8 cellular contexts compared by ENCODE assay signal in genomic region chr1:28091043-28091781, GRCh38. TPM values are rescaled to one million over a fixed set of nuclear protein-coding genes. Genes with fewer than 3 reads are reported as not detected.
DNase-seq lines count a peak whose midpoint lies in the region; ATAC-seq and TF ChIP-seq lines count a peak whose summit lies in the region.

No MANE protein-coding gene starts in this region.

- CTCF ChIA-PET in RWPE1 (lab: Yijun Ruan, JAX): interaction anchor here (0.6 to 2.8 kb wide), 9 partner anchors 14 to 234 kb away, joined by 3 to 31 read pairs (median 4); no protein-coding TSS in a partner anchor

- H3K36me3 Mint-ChIP-seq in activated T-helper 1 cell treated with anti-CD3 and anti-CD28 coated beads, Interleukin-12 subunit alpha, Interleukin-12 subunit beta, Interleukin-2, Interleukin-4 antibody, amounts not matched to agents 30 ng/mL and 10 ng/mL and 1 ng/mL, durations not matched to agents 14 hours and 24 hours and 36 hours (ENCODE audit: low read depth): peaks cover 7% of the 10 kb centered on the region

- H3K27me3 ChIP-seq in ovary (no peaks in the 10 kb centered on the region), upper lobe of left lung (no peaks in the 10 kb centered on the region)

- peaks cover 25% of the 10 kb centered on the region for H3K27me3 Mint-ChIP-seq in activated T-helper 1 cell treated with anti-CD3 and anti-CD28 coated beads, Interleukin-12 subunit alpha, Interleukin-12 subunit beta, Interleukin-2, Interleukin-4 antibody, amounts not matched to agents 30 ng/mL and 10 ng/mL and 1 ng/mL, durations not matched to agents 14 hours and 24 hours and 36 hours (ENCODE audit: insufficient read depth)

- H3K4me3 Mint-ChIP-seq in activated T-helper 1 cell treated with anti-CD3 and anti-CD28 coated beads, Interleukin-12 subunit alpha, Interleukin-12 subunit beta, Interleukin-2, Interleukin-4 antibody, amounts not matched to agents 30 ng/mL and 10 ng/mL and 1 ng/mL, durations not matched to agents 14 hours and 24 hours and 36 hours: peak overlapping the region; percentile 50

- H3K4me3 ChIP-seq in ovary: no peak overlapping the region
- H3K4me3 ChIP-seq in upper lobe of left lung: no peak overlapping the region

- peak; percentile 80 for TF ChIP-seq CTCF in RWPE1 (conservative IDR thresholded peaks at IDR 0.05; ENCODE audit: low read depth)
- peak in 2 of 3 donors; percentile 32 to 34 for TF ChIP-seq CTCF in ovary (IDR thresholded peaks at IDR 0.05)
- TF ChIP-seq CTCF in upper lobe of left lung (IDR thresholded peaks at IDR 0.05): peak; percentile 62 to 88 (median 82)

- H3K4me1 Mint-ChIP-seq in activated T-helper 1 cell treated with anti-CD3 and anti-CD28 coated beads, Interleukin-12 subunit alpha, Interleukin-12 subunit beta, Interleukin-2, Interleukin-4 antibody, amounts not matched to agents 30 ng/mL and 10 ng/mL and 1 ng/mL, durations not matched to agents 14 hours and 24 hours and 36 hours (ENCODE audit: low read depth): peaks cover 29% of the 10 kb centered on the region

- H3K9me3 ChIP-seq in ovary (no peaks in the 10 kb centered on the region), upper lobe of left lung (no peaks in the 10 kb centered on the region)

- no peaks in the 10 kb centered on the region for H3K36me3 ChIP-seq in ovary
- no peaks in the 10 kb centered on the region for H3K36me3 ChIP-seq in upper lobe of left lung

- TF ChIP-seq EP300 in ovary (IDR thresholded peaks at IDR 0.05) (no peak), upper lobe of left lung (IDR thresholded peaks at IDR 0.05) (no peak)

- H3K9me3 Mint-ChIP-seq in activated T-helper 1 cell treated with anti-CD3 and anti-CD28 coated beads, Interleukin-12 subunit alpha, Interleukin-12 subunit beta, Interleukin-2, Interleukin-4 antibody, amounts not matched to agents 30 ng/mL and 10 ng/mL and 1 ng/mL, durations not matched to agents 14 hours and 24 hours and 36 hours: no peaks in the 10 kb centered on the region

- DNase-seq in D341Med (ENCODE audit: low spot score): peak; percentile 55
- DNase-seq in KG1 (lab: John Stamatoyannopoulos, UW): peak; percentile 31
- DNase-seq in RWPE1 (ENCODE audit: low spot score): peak; percentile 49
- DNase-seq in activated T-helper 1 cell treated with anti-CD3 and anti-CD28 coated beads, Interleukin-12 subunit alpha, Interleukin-12 subunit beta, Interleukin-2, Interleukin-4 antibody, amounts not matched to agents 30 ng/mL and 10 ng/mL and 1 ng/mL, durations not matched to agents 14 hours and 24 hours and 36 hours (ENCODE audit: low spot score): peak; percentile 69
- DNase-seq in fibroblast of the conjunctiva (ENCODE audit: low read depth): peak; percentile 48
- peak in 3 of 5 donors; percentile 37 to 40 (median 39) for DNase-seq in ovary
- peak in 1 of 2 donors; percentile 81 for DNase-seq in upper lobe of left lung

- intact Hi-C loops in activated T-helper 1 cell treated with anti-CD3 and anti-CD28 coated beads, Interleukin-12 subunit alpha, Interleukin-12 subunit beta, Interleukin-2, Interleukin-4 antibody, amounts not matched to agents 30 ng/mL and 10 ng/mL and 1 ng/mL, durations not matched to agents 14 hours and 24 hours and 36 hours (cut with micrococcal nuclease): loop anchor here (1.0 to 2.0 kb wide), 4 partner anchors 22 to 141 kb away; no protein-coding TSS in a partner anchor
- intact Hi-C loops in ovary (cut with DNase I): no loop called here

- H3K27ac ChIP-seq in RWPE1 (no peak overlapping the region), ovary (no peak overlapping the region), upper lobe of left lung (peak overlapping the region in 1 of 4 donors; percentile 31)

- ATAC-seq in upper lobe of left lung (ENCODE audit: low FRiP score in 2 of 2) (peak in 1 of 2 donors; percentile 31), GM19455 (IDR thresholded peaks at IDR 0.05; ENCODE audit: unreplicated experiment) (no peak)

- WGBS in ovary, 3 donors: 44 to 57% (median 56%) methylated on average over 6 of the region's 6 CpGs
- WGBS in upper lobe of left lung, 2 donors: 28 to 32% methylated on average over 6 of the region's 6 CpGs

- POLR2A ChIA-PET in RWPE1 (lab: Yijun Ruan, JAX; ENCODE audit: low non-redundant PET): no interaction called here

- H3K27ac Mint-ChIP-seq in activated T-helper 1 cell treated with anti-CD3 and anti-CD28 coated beads, Interleukin-12 subunit alpha, Interleukin-12 subunit beta, Interleukin-2, Interleukin-4 antibody, amounts not matched to agents 30 ng/mL and 10 ng/mL and 1 ng/mL, durations not matched to agents 14 hours and 24 hours and 36 hours: peak overlapping the region; percentile 11

- H3K4me1 ChIP-seq in ovary (ENCODE audit: insufficient read depth) (peaks cover 4% of the 10 kb centered on the region), upper lobe of left lung (peaks cover 21 to 24% (median 21%) of the 10 kb centered on the region in 4 donors)

- TF ChIP-seq POLR2A in ovary (IDR thresholded peaks at IDR 0.05) (no peak), upper lobe of left lung (IDR thresholded peaks at IDR 0.05) (no peak)

RNA-seq across cellular contexts. Expression of gene EYA3, which starts 2.8 kb away (rescaled TPM):
- 32.2 and 35.5 TPM in 2 replicates for total RNA-seq in activated T-helper 1 cell treated with anti-CD3 and anti-CD28 coated beads, Interleukin-12 subunit alpha, Interleukin-12 subunit beta, Interleukin-2, Interleukin-4 antibody, amounts not matched to agents 30 ng/mL and 10 ng/mL and 1 ng/mL, durations not matched to agents 14 hours and 24 hours and 36 hours
- 10 to 100 TPM in 6 of 7 donors, 1 to 10 TPM in 1; 7.2 to 25.7 (median 18.0) TPM for total RNA-seq in ovary
- polyA plus RNA-seq in ovary: 10 to 100 TPM in 1 of 2 donors, 1 to 10 TPM in 1; 5.4 to 12.9 TPM
- 10 to 100 TPM; 15.9 to 23.4 (median 22.0) TPM for total RNA-seq in upper lobe of left lung
